Comparison of ENCODE assay signal across 20 cellular contexts in genomic region chr2:173716458-173717052, GRCh38.
A peak's percentile ranks its signal among the peaks of the same experiment; 100 is the strongest.
DNase-seq lines count a peak whose midpoint lies in the region; ATAC-seq lines count a peak whose summit lies in the region.
"Had no signal": no experiment of that assay in that cellular context is flagged by ENCODE, and none has a peak within 500 bp of the region (broad histone marks: within the 10 kb centered on the region; RNA-seq: fewer than 3 reads in every experiment).

No MANE protein-coding gene starts in this region.

- no peak overlapping the region for H3K27ac Mint-ChIP-seq in stimulated activated effector memory CD8-positive, alpha-beta T cell treated with anti-CD3 and anti-CD28 coated beads, Interleukin-12 subunit alpha, Interleukin-12 subunit beta, amount 100 ng/mL, for 72 hours
- H3K27ac Mint-ChIP-seq: CD4-positive, alpha-beta T cell; GM23338 had no signal

- ATAC-seq in stimulated activated effector memory CD8-positive, alpha-beta T cell treated with anti-CD3 and anti-CD28 coated beads, Interleukin-12 subunit alpha, Interleukin-12 subunit beta, amount 100 ng/mL, for 72 hours, result peak; percentile 37
- ATAC-seq in HG02588 (IDR thresholded peaks at IDR 0.05; ENCODE audit: unreplicated experiment), result no peak
- ATAC-seq in stimulated activated naive CD8-positive, alpha-beta T cell treated with anti-CD3 and anti-CD28 coated beads, Interleukin-15, Interleukin-2, amounts not matched to agents 100 U/mL and 50 U/mL, for 24 hours, result no peak
- ATAC-seq: GM23338 had no signal

- peak overlapping the region; percentile 24 for H3K27ac ChIP-seq in epithelial cell of prostate
- H3K27ac ChIP-seq: Peyer's patch had no signal

- no peaks in the 10 kb centered on the region for H3K36me3 Mint-ChIP-seq in stimulated activated effector memory CD8-positive, alpha-beta T cell treated with anti-CD3 and anti-CD28 coated beads, Interleukin-12 subunit alpha, Interleukin-12 subunit beta, amount 100 ng/mL, for 72 hours

- no peak overlapping the region for H3K4me3 Mint-ChIP-seq in stimulated activated effector memory CD8-positive, alpha-beta T cell treated with anti-CD3 and anti-CD28 coated beads, Interleukin-12 subunit alpha, Interleukin-12 subunit beta, amount 100 ng/mL, for 72 hours
- H3K4me3 Mint-ChIP-seq: CD4-positive, alpha-beta T cell; GM23338 had no signal

- H3K9me3 Mint-ChIP-seq in stimulated activated effector memory CD8-positive, alpha-beta T cell treated with anti-CD3 and anti-CD28 coated beads, Interleukin-12 subunit alpha, Interleukin-12 subunit beta, amount 100 ng/mL, for 72 hours, result no peaks in the 10 kb centered on the region
- H3K9me3 Mint-ChIP-seq: CD4-positive, alpha-beta T cell; GM23338 had no signal

- H3K4me1 Mint-ChIP-seq in stimulated activated effector memory CD8-positive, alpha-beta T cell treated with anti-CD3 and anti-CD28 coated beads, Interleukin-12 subunit alpha, Interleukin-12 subunit beta, amount 100 ng/mL, for 72 hours, result no peaks in the 10 kb centered on the region
- H3K4me1 Mint-ChIP-seq: GM23338 had no signal

- peak; percentile 16 for DNase-seq in HPDE6-E6E7 (ENCODE audit: extremely low spot score)
- peak; percentile 26 for DNase-seq in RPMI7951 (ENCODE audit: low read depth)
- DNase-seq in epithelial cell of prostate (ENCODE audit: low read depth, low spot score), result peak; percentile 41
- DNase-seq in stimulated activated effector memory CD8-positive, alpha-beta T cell treated with anti-CD3 and anti-CD28 coated beads, Interleukin-12 subunit alpha, Interleukin-12 subunit beta, amount 100 ng/mL, for 72 hours (ENCODE audit: low spot score in 2 of 2), result no peak
- no peak for DNase-seq in NCI-H82 (lab: John Stamatoyannopoulos, UW)
- DNase-seq in stimulated activated naive CD8-positive, alpha-beta T cell treated with anti-CD3 and anti-CD28 coated beads, Interleukin-15, Interleukin-2, amounts not matched to agents 100 U/mL and 50 U/mL, for 24 hours, result no peak
- DNase-seq: BE2C; CD4-positive, alpha-beta T cell; DMS79 treated with DMSO at 0.1 percent for 48 hours; GF-D8; KBM-7; NCI-H1048; NCI-H1436 treated with DMSO at 0.1 percent for 48 hours; NCI-H2081; NCI-H2227 treated with DMSO at 0.1 percent for 48 hours; NCI-H524; Peyer's patch; SIG-M5 had no signal

Comparison
In these comparisons a context has a peak if more than half of its experiments do, and no peak if none do; other contexts are left out.
1. DNase-seq: peak in HPDE6-E6E7 (single experiment), RPMI7951 (single experiment) and epithelial cell of prostate (single experiment); none in stimulated activated effector memory CD8-positive, alpha-beta T cell treated with anti-CD3 and anti-CD28 coated beads, Interleukin-12 subunit alpha, Interleukin-12 subunit beta, amount 100 ng/mL, for 72 hours (0 of 2), NCI-H82 (single experiment) and stimulated activated naive CD8-positive, alpha-beta T cell treated with anti-CD3 and anti-CD28 coated beads, Interleukin-15, Interleukin-2, amounts not matched to agents 100 U/mL and 50 U/mL, for 24 hours (single experiment).